Comparison of ENCODE assay signal across 1 cellular context in the genomic region with DNA sequence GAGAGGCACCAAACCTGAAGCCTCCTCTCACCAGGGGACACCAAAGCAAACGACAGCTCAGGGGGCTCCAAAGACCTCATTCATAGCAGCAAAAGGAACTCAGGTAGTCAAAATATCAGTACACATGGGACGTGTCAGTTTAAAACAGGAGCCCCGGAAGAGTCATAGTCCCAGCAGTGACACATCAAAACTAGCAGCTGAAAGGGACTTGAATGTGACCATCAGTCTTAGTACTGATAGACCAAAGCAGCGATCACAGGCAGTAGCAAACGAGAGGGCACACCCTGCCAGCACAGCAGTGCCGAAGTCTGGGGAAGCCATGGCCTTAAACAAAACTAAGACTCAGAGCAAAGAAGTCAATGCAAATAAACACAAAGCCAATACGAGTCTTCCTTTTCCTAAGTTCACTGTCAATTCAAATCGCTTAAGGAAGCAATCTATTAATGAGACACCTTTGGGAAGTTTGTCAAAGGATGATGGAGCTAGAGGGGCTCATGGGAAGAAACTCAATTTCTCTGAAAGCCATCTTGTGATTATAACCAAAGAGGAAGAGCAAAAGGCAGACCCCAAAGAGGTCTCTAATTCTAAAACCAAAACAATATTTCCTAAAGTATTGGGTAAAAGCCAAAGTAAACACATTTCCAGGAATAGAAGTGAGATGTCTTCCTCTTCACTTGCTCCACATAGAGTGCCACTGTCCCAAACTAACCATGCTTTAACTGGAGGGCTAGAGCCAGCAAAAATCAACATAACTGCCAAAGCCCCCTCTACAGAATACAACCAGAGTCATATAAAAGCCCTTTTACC.
TF ChIP-seq lines count a peak whose summit lies in the region.

No MANE protein-coding gene starts in this region.

TF ChIP-seq in K562, 482 proteins besides CTCF, POLR2A, EP300 and RAD21 (continued from another document and continues in another):
- TF ChIP-seq, protein P1, sequence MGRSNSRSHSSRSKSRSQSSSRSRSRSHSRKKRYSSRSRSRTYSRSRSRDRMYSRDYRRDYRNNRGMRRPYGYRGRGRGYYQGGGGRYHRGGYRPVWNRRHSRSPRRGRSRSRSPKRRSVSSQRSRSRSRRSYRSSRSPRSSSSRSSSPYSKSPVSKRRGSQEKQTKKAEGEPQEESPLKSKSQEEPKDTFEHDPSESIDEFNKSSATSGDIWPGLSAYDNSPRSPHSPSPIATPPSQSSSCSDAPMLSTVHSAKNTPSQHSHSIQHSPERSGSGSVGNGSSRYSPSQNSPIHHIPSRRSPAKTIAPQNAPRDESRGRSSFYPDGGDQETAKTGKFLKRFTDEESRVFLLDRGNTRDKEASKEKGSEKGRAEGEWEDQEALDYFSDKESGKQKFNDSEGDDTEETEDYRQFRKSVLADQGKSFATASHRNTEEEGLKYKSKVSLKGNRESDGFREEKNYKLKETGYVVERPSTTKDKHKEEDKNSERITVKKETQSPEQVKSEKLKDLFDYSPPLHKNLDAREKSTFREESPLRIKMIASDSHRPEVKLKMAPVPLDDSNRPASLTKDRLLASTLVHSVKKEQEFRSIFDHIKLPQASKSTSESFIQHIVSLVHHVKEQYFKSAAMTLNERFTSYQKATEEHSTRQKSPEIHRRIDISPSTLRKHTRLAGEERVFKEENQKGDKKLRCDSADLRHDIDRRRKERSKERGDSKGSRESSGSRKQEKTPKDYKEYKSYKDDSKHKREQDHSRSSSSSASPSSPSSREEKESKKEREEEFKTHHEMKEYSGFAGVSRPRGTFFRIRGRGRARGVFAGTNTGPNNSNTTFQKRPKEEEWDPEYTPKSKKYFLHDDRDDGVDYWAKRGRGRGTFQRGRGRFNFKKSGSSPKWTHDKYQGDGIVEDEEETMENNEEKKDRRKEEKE (IDR thresholded peaks at IDR 0.05; ENCODE audit: borderline replicate concordance in 1 of 2, control insufficient read depth in 1 of 2, low read depth in 2 of 2, low read length in 1 of 2): peak in 1 of 2 experiments; percentile 60; a peak in 1 of 4 replicates
- TF ChIP-seq ZNF316 (IDR thresholded peaks at IDR 0.05) (peak; percentile 90), SIX5 (IDR thresholded peaks at IDR 0.05; ENCODE audit: borderline replicate concordance in 1 of 2, insufficient read depth in 1 of 2, low read depth in 1 of 2, low read length in 2 of 2) (no peak), RBBP5 (IDR thresholded peaks at IDR 0.05; ENCODE audit: borderline replicate concordance, insufficient read depth, low read length, poor library complexity, severe bottlenecking) (no peak), RBM39 (optimal IDR thresholded peaks at IDR 0.05; ENCODE audit: low read depth, low read length) (no peak), HDAC8 (tag; IDR thresholded peaks at IDR 0.05) (no peak), ZFP1 (CRISPR knock-in tag; IDR thresholded peaks at IDR 0.05) (no peak), KDM2B (CRISPR knock-in tag; IDR thresholded peaks at IDR 0.05) (no peak), NONO (IDR thresholded peaks at IDR 0.05; ENCODE audit: low read depth in 2 of 2, low read length in 1 of 2) (no peak), HOXB6 (CRISPR knock-in tag; IDR thresholded peaks at IDR 0.05; ENCODE audit: borderline replicate concordance) (no peak), PRPF4 (IDR thresholded peaks at IDR 0.05; ENCODE audit: insufficient read depth, low read depth, low read length, poor library complexity, severe bottlenecking) (no peak), NCOA4 (IDR thresholded peaks at IDR 0.05; ENCODE audit: partially characterized antibody) (no peak), ARID1B (IDR thresholded peaks at IDR 0.05) (peak; percentile 69), POLR2H (tag; IDR thresholded peaks at IDR 0.05; ENCODE audit: low read depth) (peak; percentile 64), RUNX1 (IDR thresholded peaks at IDR 0.05; ENCODE audit: low read depth) (no peak), CBX5 (IDR thresholded peaks at IDR 0.05; ENCODE audit: borderline replicate concordance, low read depth) (no peak), TEAD4 (IDR thresholded peaks at IDR 0.05; ENCODE audit: low read length) (peak; percentile 34; the same call in 1 of the 2 replicates), TEAD4 (CRISPR knock-in tag; IDR thresholded peaks at IDR 0.05; ENCODE audit: borderline replicate concordance) (no peak), TARDBP (IDR thresholded peaks at IDR 0.05) (no peak), DDX20 (tag; IDR thresholded peaks at IDR 0.05; ENCODE audit: low read depth) (0 out of 2 replicates have a peak, but pooled peaks have one; percentile 15), NEUROD1 (IDR thresholded peaks at IDR 0.05; ENCODE audit: borderline replicate concordance, low read depth, low read length, partially characterized antibody) (no peak), HMG20A (CRISPR knock-in tag; conservative IDR thresholded peaks at IDR 0.05) (no peak), KLF6 (CRISPR knock-in tag; IDR thresholded peaks at IDR 0.05; ENCODE audit: borderline replicate concordance) (no peak), ZNF764 (CRISPR knock-in tag; IDR thresholded peaks at IDR 0.05; ENCODE audit: low read depth) (no peak), SMARCA5 (IDR thresholded peaks at IDR 0.05) (no peak), MCM5 (IDR thresholded peaks at IDR 0.05; ENCODE audit: low read depth) (no peak), KHSRP (IDR thresholded peaks at IDR 0.05) (no peak)
- TF ChIP-seq, protein P2, sequence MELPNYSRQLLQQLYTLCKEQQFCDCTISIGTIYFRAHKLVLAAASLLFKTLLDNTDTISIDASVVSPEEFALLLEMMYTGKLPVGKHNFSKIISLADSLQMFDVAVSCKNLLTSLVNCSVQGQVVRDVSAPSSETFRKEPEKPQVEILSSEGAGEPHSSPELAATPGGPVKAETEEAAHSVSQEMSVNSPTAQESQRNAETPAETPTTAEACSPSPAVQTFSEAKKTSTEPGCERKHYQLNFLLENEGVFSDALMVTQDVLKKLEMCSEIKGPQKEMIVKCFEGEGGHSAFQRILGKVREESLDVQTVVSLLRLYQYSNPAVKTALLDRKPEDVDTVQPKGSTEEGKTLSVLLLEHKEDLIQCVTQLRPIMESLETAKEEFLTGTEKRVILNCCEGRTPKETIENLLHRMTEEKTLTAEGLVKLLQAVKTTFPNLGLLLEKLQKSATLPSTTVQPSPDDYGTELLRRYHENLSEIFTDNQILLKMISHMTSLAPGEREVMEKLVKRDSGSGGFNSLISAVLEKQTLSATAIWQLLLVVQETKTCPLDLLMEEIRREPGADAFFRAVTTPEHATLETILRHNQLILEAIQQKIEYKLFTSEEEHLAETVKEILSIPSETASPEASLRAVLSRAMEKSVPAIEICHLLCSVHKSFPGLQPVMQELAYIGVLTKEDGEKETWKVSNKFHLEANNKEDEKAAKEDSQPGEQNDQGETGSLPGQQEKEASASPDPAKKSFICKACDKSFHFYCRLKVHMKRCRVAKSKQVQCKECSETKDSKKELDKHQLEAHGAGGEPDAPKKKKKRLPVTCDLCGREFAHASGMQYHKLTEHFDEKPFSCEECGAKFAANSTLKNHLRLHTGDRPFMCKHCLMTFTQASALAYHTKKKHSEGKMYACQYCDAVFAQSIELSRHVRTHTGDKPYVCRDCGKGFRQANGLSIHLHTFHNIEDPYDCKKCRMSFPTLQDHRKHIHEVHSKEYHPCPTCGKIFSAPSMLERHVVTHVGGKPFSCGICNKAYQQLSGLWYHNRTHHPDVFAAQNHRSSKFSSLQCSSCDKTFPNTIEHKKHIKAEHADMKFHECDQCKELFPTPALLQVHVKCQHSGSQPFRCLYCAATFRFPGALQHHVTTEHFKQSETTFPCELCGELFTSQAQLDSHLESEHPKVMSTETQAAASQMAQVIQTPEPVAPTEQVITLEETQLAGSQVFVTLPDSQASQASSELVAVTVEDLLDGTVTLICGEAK (IDR thresholded peaks at IDR 0.05): no peak
- TF ChIP-seq, protein P2 (CRISPR knock-in tag; IDR thresholded peaks at IDR 0.05): no peak
- TF ChIP-seq, protein P3, sequence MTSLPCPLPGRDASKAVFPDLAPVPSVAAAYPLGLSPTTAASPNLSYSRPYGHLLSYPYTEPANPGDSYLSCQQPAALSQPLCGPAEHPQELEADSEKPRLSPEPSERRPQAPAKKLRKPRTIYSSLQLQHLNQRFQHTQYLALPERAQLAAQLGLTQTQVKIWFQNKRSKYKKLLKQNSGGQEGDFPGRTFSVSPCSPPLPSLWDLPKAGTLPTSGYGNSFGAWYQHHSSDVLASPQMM (CRISPR knock-in tag; IDR thresholded peaks at IDR 0.05): no peak
- TF ChIP-seq, protein P4, sequence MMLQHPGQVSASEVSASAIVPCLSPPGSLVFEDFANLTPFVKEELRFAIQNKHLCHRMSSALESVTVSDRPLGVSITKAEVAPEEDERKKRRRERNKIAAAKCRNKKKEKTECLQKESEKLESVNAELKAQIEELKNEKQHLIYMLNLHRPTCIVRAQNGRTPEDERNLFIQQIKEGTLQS (IDR thresholded peaks at IDR 0.05): no peak; the same call in 1 of the 2 replicates
- TF ChIP-seq, protein P4 (CRISPR knock-in tag; conservative IDR thresholded peaks at IDR 0.05): no peak
- TF ChIP-seq, protein P5, sequence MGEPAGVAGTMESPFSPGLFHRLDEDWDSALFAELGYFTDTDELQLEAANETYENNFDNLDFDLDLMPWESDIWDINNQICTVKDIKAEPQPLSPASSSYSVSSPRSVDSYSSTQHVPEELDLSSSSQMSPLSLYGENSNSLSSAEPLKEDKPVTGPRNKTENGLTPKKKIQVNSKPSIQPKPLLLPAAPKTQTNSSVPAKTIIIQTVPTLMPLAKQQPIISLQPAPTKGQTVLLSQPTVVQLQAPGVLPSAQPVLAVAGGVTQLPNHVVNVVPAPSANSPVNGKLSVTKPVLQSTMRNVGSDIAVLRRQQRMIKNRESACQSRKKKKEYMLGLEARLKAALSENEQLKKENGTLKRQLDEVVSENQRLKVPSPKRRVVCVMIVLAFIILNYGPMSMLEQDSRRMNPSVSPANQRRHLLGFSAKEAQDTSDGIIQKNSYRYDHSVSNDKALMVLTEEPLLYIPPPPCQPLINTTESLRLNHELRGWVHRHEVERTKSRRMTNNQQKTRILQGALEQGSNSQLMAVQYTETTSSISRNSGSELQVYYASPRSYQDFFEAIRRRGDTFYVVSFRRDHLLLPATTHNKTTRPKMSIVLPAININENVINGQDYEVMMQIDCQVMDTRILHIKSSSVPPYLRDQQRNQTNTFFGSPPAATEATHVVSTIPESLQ (CRISPR knock-in tag; IDR thresholded peaks at IDR 0.05): no peak
- TF ChIP-seq, protein P6, sequence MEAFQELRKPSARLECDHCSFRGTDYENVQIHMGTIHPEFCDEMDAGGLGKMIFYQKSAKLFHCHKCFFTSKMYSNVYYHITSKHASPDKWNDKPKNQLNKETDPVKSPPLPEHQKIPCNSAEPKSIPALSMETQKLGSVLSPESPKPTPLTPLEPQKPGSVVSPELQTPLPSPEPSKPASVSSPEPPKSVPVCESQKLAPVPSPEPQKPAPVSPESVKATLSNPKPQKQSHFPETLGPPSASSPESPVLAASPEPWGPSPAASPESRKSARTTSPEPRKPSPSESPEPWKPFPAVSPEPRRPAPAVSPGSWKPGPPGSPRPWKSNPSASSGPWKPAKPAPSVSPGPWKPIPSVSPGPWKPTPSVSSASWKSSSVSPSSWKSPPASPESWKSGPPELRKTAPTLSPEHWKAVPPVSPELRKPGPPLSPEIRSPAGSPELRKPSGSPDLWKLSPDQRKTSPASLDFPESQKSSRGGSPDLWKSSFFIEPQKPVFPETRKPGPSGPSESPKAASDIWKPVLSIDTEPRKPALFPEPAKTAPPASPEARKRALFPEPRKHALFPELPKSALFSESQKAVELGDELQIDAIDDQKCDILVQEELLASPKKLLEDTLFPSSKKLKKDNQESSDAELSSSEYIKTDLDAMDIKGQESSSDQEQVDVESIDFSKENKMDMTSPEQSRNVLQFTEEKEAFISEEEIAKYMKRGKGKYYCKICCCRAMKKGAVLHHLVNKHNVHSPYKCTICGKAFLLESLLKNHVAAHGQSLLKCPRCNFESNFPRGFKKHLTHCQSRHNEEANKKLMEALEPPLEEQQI (IDR thresholded peaks at IDR 0.05): no peak
- TF ChIP-seq, protein P7, sequence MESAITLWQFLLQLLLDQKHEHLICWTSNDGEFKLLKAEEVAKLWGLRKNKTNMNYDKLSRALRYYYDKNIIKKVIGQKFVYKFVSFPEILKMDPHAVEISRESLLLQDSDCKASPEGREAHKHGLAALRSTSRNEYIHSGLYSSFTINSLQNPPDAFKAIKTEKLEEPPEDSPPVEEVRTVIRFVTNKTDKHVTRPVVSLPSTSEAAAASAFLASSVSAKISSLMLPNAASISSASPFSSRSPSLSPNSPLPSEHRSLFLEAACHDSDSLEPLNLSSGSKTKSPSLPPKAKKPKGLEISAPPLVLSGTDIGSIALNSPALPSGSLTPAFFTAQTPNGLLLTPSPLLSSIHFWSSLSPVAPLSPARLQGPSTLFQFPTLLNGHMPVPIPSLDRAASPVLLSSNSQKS (CRISPR knock-in tag; IDR thresholded peaks at IDR 0.05): no peak; the same call in 1 of the 2 replicates
- TF ChIP-seq, protein P8, sequence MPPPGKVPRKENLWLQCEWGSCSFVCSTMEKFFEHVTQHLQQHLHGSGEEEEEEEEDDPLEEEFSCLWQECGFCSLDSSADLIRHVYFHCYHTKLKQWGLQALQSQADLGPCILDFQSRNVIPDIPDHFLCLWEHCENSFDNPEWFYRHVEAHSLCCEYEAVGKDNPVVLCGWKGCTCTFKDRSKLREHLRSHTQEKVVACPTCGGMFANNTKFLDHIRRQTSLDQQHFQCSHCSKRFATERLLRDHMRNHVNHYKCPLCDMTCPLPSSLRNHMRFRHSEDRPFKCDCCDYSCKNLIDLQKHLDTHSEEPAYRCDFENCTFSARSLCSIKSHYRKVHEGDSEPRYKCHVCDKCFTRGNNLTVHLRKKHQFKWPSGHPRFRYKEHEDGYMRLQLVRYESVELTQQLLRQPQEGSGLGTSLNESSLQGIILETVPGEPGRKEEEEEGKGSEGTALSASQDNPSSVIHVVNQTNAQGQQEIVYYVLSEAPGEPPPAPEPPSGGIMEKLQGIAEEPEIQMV (tag; conservative IDR thresholded peaks at IDR 0.05; ENCODE audit: low read depth): no peak
